8 cellular contexts compared by ENCODE assay signal in genomic region chr2:27683390-27684071, GRCh38. TPM values are rescaled to one million over a fixed set of nuclear protein-coding genes. Genes with fewer than 3 reads are reported as not detected.
DNase-seq lines count a peak whose midpoint lies in the region; ATAC-seq, FAIRE-seq and TF ChIP-seq lines count a peak whose summit lies in the region.

No MANE protein-coding gene starts in this region.

- DNase-seq in NCI-H345 (lab: John Stamatoyannopoulos, UW) (peak; percentile 95), bronchial epithelial cell (ENCODE audit: low read depth) (peak; percentile 91), kidney epithelial cell (ENCODE audit: low read depth) (peak; percentile 61)
- peak; percentile 66 to 92 for DNase-seq in stimulated activated CD4-positive, alpha-beta T cell treated with anti-CD3 and anti-CD28 coated beads, Interleukin-1b, Interleukin-23, amount 100 ng/mL, for 4 hours (ENCODE audit: low read depth in 2 of 2)

- ATAC-seq in HG03159 (IDR thresholded peaks at IDR 0.05; ENCODE audit: unreplicated experiment), result peak; percentile 90
- ATAC-seq in GM18505 (IDR thresholded peaks at IDR 0.05; ENCODE audit: unreplicated experiment), result no peak

- TF ChIP-seq CTCF in GM12872 (IDR thresholded peaks at IDR 0.05; ENCODE audit: insufficient read depth, low read depth, low read length), result peak; percentile 94
- TF ChIP-seq CTCF in WI38 (IDR thresholded peaks at IDR 0.05; ENCODE audit: low read depth, low read length), result peak; percentile 80
- TF ChIP-seq CTCF in bronchial epithelial cell (IDR thresholded peaks at IDR 0.05; ENCODE audit: insufficient read depth, low read length, severe bottlenecking), result peak; percentile 89
- peak; percentile 87 for TF ChIP-seq CTCF in kidney epithelial cell (IDR thresholded peaks at IDR 0.05; ENCODE audit: insufficient read depth, low read length, poor library complexity, severe bottlenecking)

- no peak for FAIRE-seq in bronchial epithelial cell (lab: Jason Lieb, UNC)

- no peak for TF ChIP-seq POLR2A in GM18505 (IDR thresholded peaks at IDR 0.05; ENCODE audit: borderline replicate concordance, extremely low read depth, insufficient read depth, insufficient read length)

- H3K36me3 ChIP-seq in bronchial epithelial cell (ENCODE audit: control insufficient read depth, insufficient read depth, low read length) (peaks cover 3% of the 10 kb centered on the region), kidney epithelial cell (ENCODE audit: control insufficient read depth, insufficient read depth, low read length) (peaks cover 4% of the 10 kb centered on the region)

- H3K4me3 ChIP-seq in WI38 (ENCODE audit: low read depth, low read length) (no peak overlapping the region), bronchial epithelial cell (ENCODE audit: low read depth, low read length) (no peak overlapping the region), kidney epithelial cell (ENCODE audit: low read depth, low read length) (no peak overlapping the region)

- H3K27me3 ChIP-seq in bronchial epithelial cell (ENCODE audit: control insufficient read depth, insufficient read depth, low read length) (no peaks in the 10 kb centered on the region), kidney epithelial cell (ENCODE audit: control insufficient read depth, insufficient read depth, low read length) (no peaks in the 10 kb centered on the region)

RNA-seq across cellular contexts. Expression of gene SLC4A1AP, which starts 19.8 kb away (rescaled TPM):
- total RNA-seq in bronchial epithelial cell, result 20.5 and 27.4 TPM in 2 replicates
- total RNA-seq in kidney epithelial cell, result 25.0 and 26.4 TPM in 2 replicates

RNA-seq across cellular contexts. Expression of gene SUPT7L, which starts 20.1 kb away (rescaled TPM):
- 10.5 and 14.7 TPM in 2 replicates for total RNA-seq in bronchial epithelial cell
- total RNA-seq in kidney epithelial cell, result 25.6 and 36.3 TPM in 2 replicates

RNA-seq across cellular contexts. Expression of gene GPN1, which starts 54.7 kb away (rescaled TPM):
- total RNA-seq in bronchial epithelial cell, result 31.7 and 47.9 TPM in 2 replicates
- 55.2 and 58.3 TPM in 2 replicates for total RNA-seq in kidney epithelial cell

RNA-seq across cellular contexts. Expression of gene CCDC121, which starts 54.7 kb away (rescaled TPM):
- 0.79 and 0.90 TPM in 2 replicates for total RNA-seq in bronchial epithelial cell
- total RNA-seq in kidney epithelial cell, result 1.5 and 3.6 TPM in 2 replicates
